ENCODE assay signal across 8 cellular contexts in the genomic region with DNA sequence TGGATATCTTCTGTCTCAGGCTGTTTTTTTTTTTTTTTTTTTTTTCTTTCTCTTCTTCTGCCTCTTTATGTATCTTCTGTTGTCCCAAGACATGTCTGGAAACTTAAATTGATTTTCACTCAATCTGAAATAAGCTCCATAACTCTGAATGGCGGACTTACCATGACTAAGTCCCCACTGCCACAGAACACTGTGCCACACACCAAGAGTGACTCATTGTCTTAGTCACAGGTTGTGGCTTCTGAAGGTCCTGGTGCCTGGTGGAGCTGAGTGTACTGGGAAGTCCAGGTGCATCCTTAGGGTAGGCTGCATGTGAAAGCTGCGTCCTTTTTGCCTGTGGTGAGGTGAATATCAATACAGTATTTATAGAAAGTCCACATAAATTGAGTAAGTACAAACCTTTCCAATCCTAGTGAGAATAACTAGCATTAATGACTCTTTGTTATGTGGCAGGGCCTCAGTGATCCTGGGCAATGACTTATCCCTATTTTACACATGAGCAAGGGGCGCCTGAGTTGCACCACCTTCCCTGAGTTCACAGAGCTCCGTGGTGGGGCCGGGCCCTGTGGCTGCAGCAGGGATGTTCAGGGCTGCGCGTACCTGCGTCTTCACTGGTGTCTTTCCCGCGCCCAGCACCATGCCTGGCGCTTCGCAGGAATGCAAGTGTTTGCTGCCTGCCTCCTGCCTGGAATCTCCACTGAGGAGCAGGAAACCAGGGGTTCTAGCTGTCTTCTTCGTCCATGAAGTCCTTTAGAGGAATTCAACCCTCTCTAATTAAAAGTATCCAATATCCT. TPM values are rescaled to one million over a fixed set of nuclear protein-coding genes. Genes with fewer than 3 reads are reported as not detected.
A peak's percentile ranks its signal among the peaks of the same experiment; 100 is the strongest.
DNase-seq lines count a peak whose midpoint lies in the region; ATAC-seq and TF ChIP-seq lines count a peak whose summit lies in the region.

No MANE protein-coding gene starts in this region.

- POLR2A ChIA-PET in AG04450 (lab: Yijun Ruan, JAX) = interaction anchor here (0.7 to 1.1 kb wide), 2 partner anchors 24 to 92 kb away, joined by 3 read pairs; no protein-coding TSS in a partner anchor

- no peak overlapping the region for H3K4me3 ChIP-seq in AG04450 (ENCODE audit: low read depth, low read length)

- no peak for ATAC-seq in GM21723 (IDR thresholded peaks at IDR 0.05; ENCODE audit: unreplicated experiment)

- peak overlapping the region; percentile 21 for H3K27ac ChIP-seq in AG04450 (ENCODE audit: low read depth, low read length)

- DNase-seq in AG04450 (ENCODE audit: low read depth, low spot score) (no peak), HT1080 (ENCODE audit: low read depth) (peak; percentile 96), islet precursor cell (peak; percentile 87), DMS153 (lab: John Stamatoyannopoulos, UW) (no peak), posterior vena cava (ENCODE audit: low spot score) (no peak)
- DNase-seq in activated T-cell treated with anti-CD3 and anti-CD28 coated beads, Interleukin-2, amount 50 U/mL, for 48 hours = peak; percentile 49 to 63
- no peak for DNase-seq in effector CD8-positive, alpha-beta T cell (lab: John Stamatoyannopoulos, UW)

- no peak for TF ChIP-seq CTCF in AG04450 (IDR thresholded peaks at IDR 0.05; ENCODE audit: low read depth, low read length)

- peaks cover 4% of the 10 kb centered on the region; the same call in 1 of the 2 replicates for H3K9me3 ChIP-seq in AG04450 (ENCODE audit: control insufficient read depth, insufficient read depth, low read length)

- H3K27me3 ChIP-seq in AG04450 (ENCODE audit: control insufficient read depth, insufficient read depth, low read length) = no peaks in the 10 kb centered on the region

- CTCF ChIA-PET in AG04450 (lab: Charles Lee) = interaction anchor here (1.0 to 1.6 kb wide), 3 partner anchors 10 to 27 kb away, joined by 3 to 4 read pairs (median 4); no protein-coding TSS in a partner anchor

- intact Hi-C loops in posterior vena cava (cut with DNase I) = no loop called here

RNA-seq across cellular contexts. Expression of a gene that starts 4.3 kb away (rescaled TPM):
- 122 and 135 TPM in 2 replicates for polyA plus RNA-seq in AG04450 (2011; rRNA removed)
- 103 and 128 TPM in 2 replicates for polyA minus RNA-seq in AG04450 (2011; rRNA and poly(A)+ RNA removed)
- 247 and 265 TPM in 2 replicates for total RNA-seq in HT1080 (2014; rRNA removed; shearing (Covaris generic))
- 236 and 244 TPM in 2 replicates for polyA plus RNA-seq in HT1080 (2015; cell fraction: cytosol; rRNA removed)
- polyA plus RNA-seq in HT1080 (2015; cell fraction: nucleus; rRNA removed) = 376 and 387 TPM in 2 replicates
- total RNA-seq in posterior vena cava = 100 to 1,000 TPM; 109 to 216 TPM

Comparison
In these comparisons a context has a peak if more than half of its experiments do, and no peak if none do; other contexts are left out.
1. DNase-seq: peak in HT1080 (single experiment), activated T-cell treated with anti-CD3 and anti-CD28 coated beads, Interleukin-2, amount 50 U/mL, for 48 hours (2 of 2) and islet precursor cell (single experiment); none in AG04450 (single experiment), DMS153 (single experiment), posterior vena cava (single experiment) and effector CD8-positive, alpha-beta T cell (single experiment).